2 cellular contexts compared by ENCODE assay signal in genomic region chr2:53028259-53028658, GRCh38.
TF ChIP-seq lines count a peak whose summit lies in the region.

No MANE protein-coding gene starts in this region.

TF ChIP-seq in liver, 16 proteins besides CTCF, POLR2A, EP300 and RAD21 (continued from another document):
- no peak for TF ChIP-seq REST (IDR thresholded peaks at IDR 0.05)
- no peak for TF ChIP-seq FOXA1 (IDR thresholded peaks at IDR 0.05)

TF ChIP-seq in SK-N-SH, 30 proteins besides CTCF, POLR2A, EP300 and RAD21 (continued from another document):
- TF ChIP-seq PBX3 (IDR thresholded peaks at IDR 0.05) (no peak), SIN3A (IDR thresholded peaks at IDR 0.05; ENCODE audit: borderline replicate concordance, low read depth, low read length) (no peak), RFX5 (IDR thresholded peaks at IDR 0.05; ENCODE audit: low read length) (no peak), MAX (IDR thresholded peaks at IDR 0.05; ENCODE audit: low read depth) (no peak), YY1 (IDR thresholded peaks at IDR 0.05; ENCODE audit: low read depth) (no peak)
TF ChIP-seq in SK-N-SH: peak in this region for 0.
